Comparison of ENCODE assay signal across 1 cellular context in the genomic region with DNA sequence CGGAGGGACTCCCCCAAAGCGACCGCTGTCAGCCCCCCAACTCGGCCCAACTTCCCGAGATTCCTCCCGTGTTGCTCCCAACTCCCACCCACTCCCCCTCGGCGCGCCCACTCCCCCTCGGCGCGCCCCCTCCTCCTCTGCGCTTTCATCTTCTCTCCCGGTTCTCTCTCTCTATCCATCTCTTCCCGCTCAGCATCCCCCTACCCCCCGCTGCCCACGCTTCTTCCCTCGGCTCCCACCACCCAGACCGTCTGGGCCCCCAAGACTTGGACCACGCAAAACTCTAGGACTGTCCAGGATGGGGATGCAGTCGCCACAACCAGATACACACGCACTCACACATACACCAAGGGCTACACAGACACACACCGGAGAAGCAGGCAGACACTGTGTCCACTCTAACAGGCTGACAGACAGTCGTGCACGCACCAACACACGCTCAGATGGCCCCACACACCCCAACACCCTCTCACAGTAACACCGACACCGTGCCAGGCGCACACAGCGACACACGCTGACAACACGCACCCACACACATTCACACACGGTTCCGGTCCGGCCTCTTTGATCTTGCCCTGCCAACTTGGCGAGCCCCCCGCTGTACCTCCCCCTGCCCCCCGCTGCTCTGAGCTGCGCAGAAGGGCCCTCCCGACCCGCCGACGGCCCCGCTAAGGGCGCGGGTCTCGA.
TF ChIP-seq lines count a peak whose summit lies in the region.

No MANE protein-coding gene starts in this region.

TF ChIP-seq in GM12878, 131 proteins besides CTCF, POLR2A, EP300 and RAD21:
- TF ChIP-seq, protein P1, sequence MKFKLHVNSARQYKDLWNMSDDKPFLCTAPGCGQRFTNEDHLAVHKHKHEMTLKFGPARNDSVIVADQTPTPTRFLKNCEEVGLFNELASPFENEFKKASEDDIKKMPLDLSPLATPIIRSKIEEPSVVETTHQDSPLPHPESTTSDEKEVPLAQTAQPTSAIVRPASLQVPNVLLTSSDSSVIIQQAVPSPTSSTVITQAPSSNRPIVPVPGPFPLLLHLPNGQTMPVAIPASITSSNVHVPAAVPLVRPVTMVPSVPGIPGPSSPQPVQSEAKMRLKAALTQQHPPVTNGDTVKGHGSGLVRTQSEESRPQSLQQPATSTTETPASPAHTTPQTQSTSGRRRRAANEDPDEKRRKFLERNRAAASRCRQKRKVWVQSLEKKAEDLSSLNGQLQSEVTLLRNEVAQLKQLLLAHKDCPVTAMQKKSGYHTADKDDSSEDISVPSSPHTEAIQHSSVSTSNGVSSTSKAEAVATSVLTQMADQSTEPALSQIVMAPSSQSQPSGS (IDR thresholded peaks at IDR 0.05; ENCODE audit: low read length) = no peak
- no peak for TF ChIP-seq SPI1 (IDR thresholded peaks at IDR 0.05; ENCODE audit: borderline replicate concordance, insufficient read depth, low read depth, low read length)
- TF ChIP-seq SUZ12 (IDR thresholded peaks at IDR 0.05; ENCODE audit: unreplicated experiment) = peak; percentile 15
- TF ChIP-seq, protein P2, sequence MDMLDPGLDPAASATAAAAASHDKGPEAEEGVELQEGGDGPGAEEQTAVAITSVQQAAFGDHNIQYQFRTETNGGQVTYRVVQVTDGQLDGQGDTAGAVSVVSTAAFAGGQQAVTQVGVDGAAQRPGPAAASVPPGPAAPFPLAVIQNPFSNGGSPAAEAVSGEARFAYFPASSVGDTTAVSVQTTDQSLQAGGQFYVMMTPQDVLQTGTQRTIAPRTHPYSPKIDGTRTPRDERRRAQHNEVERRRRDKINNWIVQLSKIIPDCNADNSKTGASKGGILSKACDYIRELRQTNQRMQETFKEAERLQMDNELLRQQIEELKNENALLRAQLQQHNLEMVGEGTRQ (IDR thresholded peaks at IDR 0.05; ENCODE audit: borderline replicate concordance, low read depth, low read length) = no peak
- no peak for TF ChIP-seq KAT2A (conservative IDR thresholded peaks at IDR 0.05; ENCODE audit: control insufficient read depth, low read depth, low read length)
- TF ChIP-seq, protein P3, sequence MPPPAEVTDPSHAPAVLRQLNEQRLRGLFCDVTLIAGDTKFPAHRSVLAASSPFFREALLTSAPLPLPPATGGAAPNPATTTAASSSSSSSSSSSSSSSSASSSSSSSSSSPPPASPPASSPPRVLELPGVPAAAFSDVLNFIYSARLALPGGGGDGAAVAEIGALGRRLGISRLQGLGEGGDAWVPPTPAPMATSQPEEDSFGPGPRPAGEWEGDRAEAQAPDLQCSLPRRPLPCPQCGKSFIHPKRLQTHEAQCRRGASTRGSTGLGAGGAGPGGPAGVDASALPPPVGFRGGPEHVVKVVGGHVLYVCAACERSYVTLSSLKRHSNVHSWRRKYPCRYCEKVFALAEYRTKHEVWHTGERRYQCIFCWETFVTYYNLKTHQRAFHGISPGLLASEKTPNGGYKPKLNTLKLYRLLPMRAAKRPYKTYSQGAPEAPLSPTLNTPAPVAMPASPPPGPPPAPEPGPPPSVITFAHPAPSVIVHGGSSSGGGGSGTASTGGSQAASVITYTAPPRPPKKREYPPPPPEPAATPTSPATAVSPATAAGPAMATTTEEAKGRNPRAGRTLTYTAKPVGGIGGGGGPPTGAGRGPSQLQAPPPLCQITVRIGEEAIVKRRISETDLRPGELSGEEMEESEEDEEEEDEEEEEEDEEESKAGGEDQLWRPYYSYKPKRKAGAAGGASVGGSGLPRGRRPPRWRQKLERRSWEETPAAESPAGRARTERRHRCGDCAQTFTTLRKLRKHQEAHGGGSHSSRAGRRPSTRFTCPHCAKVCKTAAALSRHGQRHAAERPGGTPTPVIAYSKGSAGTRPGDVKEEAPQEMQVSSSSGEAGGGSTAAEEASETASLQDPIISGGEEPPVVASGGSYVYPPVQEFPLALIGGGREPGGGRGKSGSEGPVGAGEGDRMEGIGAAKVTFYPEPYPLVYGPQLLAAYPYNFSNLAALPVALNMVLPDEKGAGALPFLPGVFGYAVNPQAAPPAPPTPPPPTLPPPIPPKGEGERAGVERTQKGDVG (CRISPR knock-in tag; IDR thresholded peaks at IDR 0.05) = no peak
